Comparison of ENCODE assay signal across 24 cellular contexts in genomic region chr12:117552971-117553370, GRCh38.
DNase-seq lines count a peak whose midpoint lies in the region; ATAC-seq and TF ChIP-seq lines count a peak whose summit lies in the region.
"Had no signal": no experiment of that assay in that cellular context is flagged by ENCODE, and none has a peak within 500 bp of the region (broad histone marks: within the 10 kb centered on the region; RNA-seq: fewer than 3 reads in every experiment).

No MANE protein-coding gene starts in this region.

- no peak for TF ChIP-seq CTCF in omental fat pad (IDR thresholded peaks at IDR 0.05)

- peak; percentile 74 for DNase-seq in NCI-H82 (lab: John Stamatoyannopoulos, UW)
- no peak for DNase-seq in NCI-H82 treated with DMSO at 0.1 percent for 48 hours (lab: John Stamatoyannopoulos, UW; ENCODE audit: unreplicated experiment)
- peak; percentile 18 for DNase-seq in NCI-H1694 (lab: John Stamatoyannopoulos, UW)
- peak; percentile 20 for DNase-seq in RPMI7951 (ENCODE audit: low read depth)
- DNase-seq in omental fat pad (ENCODE audit: low spot score), result peak; percentile 26
- DNase-seq in activated effector memory CD4-positive, alpha-beta T cell treated with Interleukin-2 at 50 U/mL for 16 hours, result no peak
- DNase-seq: activated CD4-positive, CD25-positive, alpha-beta regulatory T cell; activated CD8-positive, alpha-beta memory T cell treated with anti-CD3 and anti-CD28 coated beads, Interleukin-2, amount 10 ng/mL, durations not matched to agents 7 days and 5 days; activated gamma-delta T cell treated with Interleukin-2 at 50 U/mL for 16 hours; activated naive CD8-positive, alpha-beta T cell treated with anti-CD3 and anti-CD28 coated beads, Interleukin-2, amount 10 ng/mL, durations not matched to agents 7 days and 5 days; activated T-cell treated with anti-CD3 and anti-CD28 coated beads, Interleukin-2, amount 50 U/mL, for 4 hours; central memory CD4-positive, alpha-beta T cell; DMS79 treated with DMSO at 0.1 percent for 48 hours; IMR-90; NCI-H1048; NCI-H187 treated with DMSO at 0.1 percent for 48 hours; PC-9; stimulated activated CD4-positive, alpha-beta T cell treated with anti-CD3 and anti-CD28 coated beads, Interleukin-12 subunit alpha, Interleukin-12 subunit beta, amount 100 ng/mL, for 4 hours; stimulated activated CD4-positive, alpha-beta T cell treated with anti-CD3 and anti-CD28 coated beads, Interleukin-2, amount 100 ng/mL, for 48 hours had no signal

- ATAC-seq in omental fat pad (ENCODE audit: low FRiP score) (no peak), GM21381 (IDR thresholded peaks at IDR 0.05; ENCODE audit: unreplicated experiment) (no peak)
- ATAC-seq: activated CD8-positive, alpha-beta memory T cell treated with anti-CD3 and anti-CD28 coated beads, Interleukin-2, amount 10 ng/mL, durations not matched to agents 7 days and 5 days; activated T-cell treated with anti-CD3 and anti-CD28 coated beads, Interleukin-2, amount 50 U/mL, for 4 hours; heart right ventricle; Right ventricle myocardium inferior; sciatic nerve; SK-N-SH treated with all-trans-retinoic acid at 6 μM for 48 hours had no signal

Comparison
In these comparisons a context has a peak if more than half of its experiments do, and no peak if none do; other contexts are left out.
1. DNase-seq: peak in NCI-H82 (single experiment), NCI-H1694 (single experiment), RPMI7951 (single experiment) and omental fat pad (single experiment); none in NCI-H82 treated with DMSO at 0.1 percent for 48 hours (single experiment) and activated effector memory CD4-positive, alpha-beta T cell treated with Interleukin-2 at 50 U/mL for 16 hours (single experiment).